In genomic region chr15:79527821-79528220, GRCh38 we compare ENCODE assay signal across 7 cellular contexts.
"Had no signal": no experiment of that assay in that cellular context is flagged by ENCODE, and none has a peak within 500 bp of the region (broad histone marks: within the 10 kb centered on the region; RNA-seq: fewer than 3 reads in every experiment).

No MANE protein-coding gene starts in this region.

- H3K36me3 Mint-ChIP-seq: IgD-negative memory B cell had no signal

- H3K27ac Mint-ChIP-seq: H9, IgD-negative memory B cell had no signal

- H3K9me3 Mint-ChIP-seq: H9 had no signal

- H3K4me1 Mint-ChIP-seq: H9, IgD-negative memory B cell had no signal

- H2AFZ ChIP-seq: GM23248 had no signal

- H3K4me3 ChIP-seq: GM23248 had no signal

- DNase-seq: GM23248, H9, HCEC 1CT, KBM-7 had no signal

- ATAC-seq: HepG2 had no signal

- H3K4me3 Mint-ChIP-seq: H9, IgD-negative memory B cell had no signal

- H3K27ac ChIP-seq: GM23248, HL-60 had no signal

- H3K9ac ChIP-seq: GM23248 had no signal
